In the genomic region with DNA sequence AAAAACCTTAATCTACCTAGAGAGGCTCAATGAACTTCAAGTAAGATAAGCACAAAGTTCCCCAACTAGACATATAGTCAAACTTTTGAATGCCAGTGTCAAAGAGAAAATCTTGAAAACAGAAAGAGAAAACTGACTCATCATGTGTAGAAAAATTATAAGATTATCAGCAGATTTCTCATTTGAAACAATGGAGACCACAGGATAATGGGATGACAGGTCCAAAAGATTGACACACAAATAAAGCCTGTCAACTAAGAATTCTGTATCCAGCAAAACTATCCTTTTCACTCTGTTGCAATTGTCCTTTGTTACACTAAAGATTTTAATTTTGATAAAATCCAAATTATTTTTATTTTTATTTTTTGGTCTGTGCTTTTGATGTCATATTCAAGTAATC, we compare ENCODE assay signal across 21 cellular contexts.
DNase-seq lines count a peak whose midpoint lies in the region; ATAC-seq and TF ChIP-seq lines count a peak whose summit lies in the region.
"Had no signal": no experiment of that assay in that cellular context is flagged by ENCODE, and none has a peak within 500 bp of the region (broad histone marks: within the 10 kb centered on the region; RNA-seq: fewer than 3 reads in every experiment).

No MANE protein-coding gene starts in this region.

- POLR2A ChIA-PET in HCT116 (lab: Charles Lee), result no interaction called here
- POLR2A ChIA-PET in WTC11 (lab: Charles Lee), result no interaction called here

- no peak for TF ChIP-seq CTCF in HCT116 (IDR thresholded peaks at IDR 0.05 in 2 of 3, conservative IDR thresholded peaks at IDR 0.05 in 1 of 3; ENCODE audit: borderline replicate concordance in 1 of 3, insufficient read depth in 1 of 3, low read depth in 2 of 3, low read length in 2 of 3)
- no peak for TF ChIP-seq CTCF in WTC11 (IDR thresholded peaks at IDR 0.05)
- no peak for TF ChIP-seq CTCF in MM.1S (IDR thresholded peaks at IDR 0.05; ENCODE audit: low read length)

- TF ChIP-seq POLR2A in HCT116 (IDR thresholded peaks at IDR 0.05; ENCODE audit: borderline replicate concordance, extremely low read depth, insufficient read depth, insufficient read length) (no peak), erythroblast (IDR thresholded peaks at IDR 0.05; ENCODE audit: low read length) (no peak)

- no peak for TF ChIP-seq RAD21 in HCT116 (IDR thresholded peaks at IDR 0.05; ENCODE audit: low read depth)

- peaks cover 30% of the 10 kb centered on the region for H3K9me3 Mint-ChIP-seq in WTC11
- H3K9me3 Mint-ChIP-seq in activated naive CD4-positive, alpha-beta T cell treated with anti-CD3 and anti-CD28 coated beads for 36 hours, result peaks cover 25% of the 10 kb centered on the region

- no peaks in the 10 kb centered on the region for H3K4me1 ChIP-seq in HCT116 (ENCODE audit: control insufficient read depth in 1 of 2, insufficient read depth in 2 of 2, low read length in 2 of 2)
- no peaks in the 10 kb centered on the region for H3K4me1 ChIP-seq in HAP-1
- no peaks in the 10 kb centered on the region for H3K4me1 ChIP-seq in MM.1S (ENCODE audit: low read length)
- H3K4me1 ChIP-seq: SJSA1 had no signal

- no peaks in the 10 kb centered on the region for H3K4me1 Mint-ChIP-seq in WTC11
- H3K4me1 Mint-ChIP-seq in activated naive CD4-positive, alpha-beta T cell treated with anti-CD3 and anti-CD28 coated beads for 36 hours (ENCODE audit: low read depth), result peaks cover 5% of the 10 kb centered on the region

- RAD21 ChIA-PET in HCT116 (lab: Charles Lee; ENCODE audit: low non-redundant PET in 1 of 2, low total read pairs in 2 of 2, uncharacterized antibody in 2 of 2, unreplicated experiment in 2 of 2), result no interaction called here

- H3K36me3 ChIP-seq in HCT116 (ENCODE audit: control insufficient read depth in 1 of 2, insufficient read depth in 2 of 2, low read length in 2 of 2) (no peaks in the 10 kb centered on the region), HAP-1 (replicated peaks) (no peaks in the 10 kb centered on the region), MM.1S (replicated peaks; ENCODE audit: insufficient read depth, low read length) (no peaks in the 10 kb centered on the region)
- H3K36me3 ChIP-seq: SJSA1 had no signal

- H3K4me3 Mint-ChIP-seq in WTC11, result no peak overlapping the region
- no peak overlapping the region for H3K4me3 Mint-ChIP-seq in activated naive CD4-positive, alpha-beta T cell treated with anti-CD3 and anti-CD28 coated beads for 36 hours

- peaks cover 23% of the 10 kb centered on the region for H3K36me3 Mint-ChIP-seq in WTC11
- peaks cover 4% of the 10 kb centered on the region for H3K36me3 Mint-ChIP-seq in activated naive CD4-positive, alpha-beta T cell treated with anti-CD3 and anti-CD28 coated beads for 36 hours (ENCODE audit: low read depth)

- H3K9me3 ChIP-seq in HCT116 (ENCODE audit: control insufficient read depth in 1 of 2, insufficient read depth in 1 of 2, low read depth in 1 of 2, low read length in 2 of 2), result peaks cover 7 to 13% of the 10 kb centered on the region in 2 experiments; a peak in 2 of 4 replicates
- H3K9me3 ChIP-seq in HAP-1, result peaks cover 3% of the 10 kb centered on the region; the same call in 1 of the 2 replicates
- H3K9me3 ChIP-seq in MM.1S (replicated peaks; ENCODE audit: insufficient read depth, low read length), result no peaks in the 10 kb centered on the region

- no peak overlapping the region for H3K27ac ChIP-seq in HCT116 (ENCODE audit: low read depth, low read length)
- H3K27ac ChIP-seq in MM.1S (ENCODE audit: low read length), result no peak overlapping the region
- H3K27ac ChIP-seq: SJSA1 had no signal

- H2AFZ ChIP-seq in HCT116 (ENCODE audit: low read depth, low read length, poor library complexity, severe bottlenecking), result no peak overlapping the region
- H2AFZ ChIP-seq in MM.1S (ENCODE audit: low read length), result no peak overlapping the region

- H3K79me2 ChIP-seq in HCT116 (ENCODE audit: insufficient read depth, low read length) (no peaks in the 10 kb centered on the region), MM.1S (ENCODE audit: low read length) (no peaks in the 10 kb centered on the region)

- no peaks in the 10 kb centered on the region for H3K9me2 ChIP-seq in HCT116 (ENCODE audit: insufficient read depth)
- no peaks in the 10 kb centered on the region for H3K9me2 ChIP-seq in MM.1S (replicated peaks; ENCODE audit: insufficient read depth, low read length)

- CTCF ChIA-PET in HCT116 (lab: Charles Lee) (no interaction called here), WTC11 (lab: Charles Lee) (no interaction called here)
- CTCF ChIA-PET in activated naive CD4-positive, alpha-beta T cell treated with anti-CD3 and anti-CD28 coated beads for 36 hours (lab: Charles Lee), result interaction anchor here (0.9 to 1.0 kb wide), 2 partner anchors 366 to 425 kb away, joined by 3 read pairs; no protein-coding TSS in a partner anchor

- BruUV-seq in HCT116 (replicated peaks; lab: Mats Ljungman, UMichigan), result no TSS peak

- H3K27me3 ChIP-seq in HCT116 (ENCODE audit: insufficient read depth, low read length) (no peaks in the 10 kb centered on the region), HAP-1 (ENCODE audit: low read depth) (no peaks in the 10 kb centered on the region), MM.1S (replicated peaks; ENCODE audit: insufficient read depth, low read length) (no peaks in the 10 kb centered on the region)
- H3K27me3 ChIP-seq: SJSA1 had no signal

- H3K9ac ChIP-seq in HCT116 (ENCODE audit: low read length) (no peak overlapping the region), MM.1S (ENCODE audit: low read length) (no peak overlapping the region)

- H3K27me3 Mint-ChIP-seq in WTC11 (ENCODE audit: low read depth), result peaks cover 3% of the 10 kb centered on the region
- H3K27me3 Mint-ChIP-seq in activated naive CD4-positive, alpha-beta T cell treated with anti-CD3 and anti-CD28 coated beads for 36 hours (ENCODE audit: low read depth), result no peaks in the 10 kb centered on the region

- no peaks in the 10 kb centered on the region for H4K20me1 ChIP-seq in HCT116 (ENCODE audit: insufficient read depth)
- H4K20me1 ChIP-seq in MM.1S (ENCODE audit: insufficient read depth, low read length), result no peaks in the 10 kb centered on the region

- in situ Hi-C loops in HAP-1 (cut with MboI; ENCODE audit: low sequenced_read_pairs), result no loop called here

- DNase-seq in DMS53 (lab: John Stamatoyannopoulos, UW), result peak; percentile 52
- DNase-seq in HCT116 (ENCODE audit: low read depth, low spot score), result no peak
- no peak for DNase-seq in WTC11 (ENCODE audit: low spot score)
- DNase-seq in erythroblast (lab: John Stamatoyannopoulos, UW), result peak; percentile 2 to 7
- no peak for DNase-seq in activated naive CD4-positive, alpha-beta T cell treated with anti-CD3 and anti-CD28 coated beads for 36 hours
- no peak for DNase-seq in HAP-1 (ENCODE audit: low spot score in 2 of 2)
- DNase-seq in MM.1S, result no peak
- DNase-seq: DMS153; GDM1; H7; Karpas-422; NCI-H1105 treated with DMSO at 0.1 percent for 48 hours; NCI-H146; NCI-H1930; NCI-H446; NCI-H524 treated with DMSO at 0.1 percent for 48 hours; NCI-H82; NK-92 treated with Interleukin-12 subunit alpha and Interleukin-12 subunit beta, amount 100 ng/mL, for 24 hours; PC-3; Right ventricle myocardium superior had no signal

- ATAC-seq in HCT116 (no peak), WTC11 (no peak)
- ATAC-seq: PC-3 had no signal

- intact Hi-C loops in HCT116 (cut with micrococcal nuclease), result no loop called here
- intact Hi-C loops in activated naive CD4-positive, alpha-beta T cell treated with anti-CD3 and anti-CD28 coated beads for 36 hours (cut with micrococcal nuclease), result no loop called here

- no peak overlapping the region for H3K4me2 ChIP-seq in HCT116 (ENCODE audit: low read length)
- no peak overlapping the region for H3K4me2 ChIP-seq in MM.1S (ENCODE audit: low read depth, low read length)

- no peak overlapping the region for H3K27ac Mint-ChIP-seq in WTC11
- H3K27ac Mint-ChIP-seq in activated naive CD4-positive, alpha-beta T cell treated with anti-CD3 and anti-CD28 coated beads for 36 hours, result no peak overlapping the region

- H3F3A ChIP-seq in MM.1S (ENCODE audit: insufficient read depth, low read length), result no peaks in the 10 kb centered on the region

- H3K4me3 ChIP-seq in HCT116 (replicated peaks in 1 of 2; ENCODE audit: low read depth in 1 of 2, low read length in 2 of 2), result no peak overlapping the region
- H3K4me3 ChIP-seq in HAP-1, result no peak overlapping the region
- H3K4me3 ChIP-seq in MM.1S (ENCODE audit: low read length), result no peak overlapping the region
- H3K4me3 ChIP-seq: SJSA1 had no signal

TF ChIP-seq in HCT116, 20 proteins besides CTCF, POLR2A, EP300 and RAD21:
- TF ChIP-seq CBX3 (IDR thresholded peaks at IDR 0.05; ENCODE audit: low read depth) (peak; percentile 54; the same call in 1 of the 2 replicates), POLR2AphosphoS5 (IDR thresholded peaks at IDR 0.05; ENCODE audit: low read depth, low read length) (no peak)

TF ChIP-seq in WTC11, 78 proteins besides CTCF, POLR2A, EP300 and RAD21 (continues in another document):
- TF ChIP-seq, protein P1, sequence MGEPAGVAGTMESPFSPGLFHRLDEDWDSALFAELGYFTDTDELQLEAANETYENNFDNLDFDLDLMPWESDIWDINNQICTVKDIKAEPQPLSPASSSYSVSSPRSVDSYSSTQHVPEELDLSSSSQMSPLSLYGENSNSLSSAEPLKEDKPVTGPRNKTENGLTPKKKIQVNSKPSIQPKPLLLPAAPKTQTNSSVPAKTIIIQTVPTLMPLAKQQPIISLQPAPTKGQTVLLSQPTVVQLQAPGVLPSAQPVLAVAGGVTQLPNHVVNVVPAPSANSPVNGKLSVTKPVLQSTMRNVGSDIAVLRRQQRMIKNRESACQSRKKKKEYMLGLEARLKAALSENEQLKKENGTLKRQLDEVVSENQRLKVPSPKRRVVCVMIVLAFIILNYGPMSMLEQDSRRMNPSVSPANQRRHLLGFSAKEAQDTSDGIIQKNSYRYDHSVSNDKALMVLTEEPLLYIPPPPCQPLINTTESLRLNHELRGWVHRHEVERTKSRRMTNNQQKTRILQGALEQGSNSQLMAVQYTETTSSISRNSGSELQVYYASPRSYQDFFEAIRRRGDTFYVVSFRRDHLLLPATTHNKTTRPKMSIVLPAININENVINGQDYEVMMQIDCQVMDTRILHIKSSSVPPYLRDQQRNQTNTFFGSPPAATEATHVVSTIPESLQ (CRISPR knock-in tag; IDR thresholded peaks at IDR 0.05), result no peak
- no peak for TF ChIP-seq KAT7 (CRISPR knock-in tag; IDR thresholded peaks at IDR 0.05; ENCODE audit: borderline replicate concordance)

Comparison
In these comparisons a context has a peak if more than half of its experiments do, and no peak if none do; other contexts are left out.
1. DNase-seq: peak in DMS53 (single experiment) and erythroblast (2 of 2); none in HCT116 (single experiment), WTC11 (single experiment), activated naive CD4-positive, alpha-beta T cell treated with anti-CD3 and anti-CD28 coated beads for 36 hours (single experiment), HAP-1 (0 of 2) and MM.1S (single experiment).